In the genomic region with DNA sequence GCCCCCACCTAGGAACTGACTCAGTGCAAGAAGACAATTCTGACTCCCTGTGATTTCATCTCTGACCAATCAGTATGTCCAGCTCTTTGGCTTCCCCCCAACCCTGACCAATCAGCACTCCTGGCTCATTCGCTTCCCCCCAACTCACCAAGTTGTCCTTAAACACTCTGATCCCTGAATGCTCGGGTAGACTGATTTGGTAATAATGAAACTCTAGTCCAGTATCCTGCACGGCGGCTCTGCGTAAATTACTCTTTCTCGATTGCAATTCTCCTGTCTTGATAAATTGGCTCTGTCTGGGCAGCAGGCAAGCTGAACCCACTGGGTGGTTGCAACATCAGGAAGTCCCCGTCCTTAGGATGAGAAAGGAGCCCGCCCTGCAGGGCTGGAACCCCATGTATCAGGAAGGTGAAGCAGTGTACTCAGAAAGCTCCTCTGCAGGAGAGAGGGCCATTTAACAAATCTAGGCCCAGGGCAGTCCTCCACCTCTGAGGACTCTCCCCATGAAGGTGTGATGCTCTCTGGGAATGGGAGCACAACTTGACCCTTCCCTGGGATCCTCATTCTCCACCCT, we compare ENCODE assay signal across 31 cellular contexts. TPM values are rescaled to one million over a fixed set of nuclear protein-coding genes. Genes with fewer than 3 reads are reported as not detected.
DNase-seq lines count a peak whose midpoint lies in the region; ATAC-seq and TF ChIP-seq lines count a peak whose summit lies in the region.
"Had no signal": no experiment of that assay in that cellular context is flagged by ENCODE, and none has a peak within 500 bp of the region (broad histone marks: within the 10 kb centered on the region; RNA-seq: fewer than 3 reads in every experiment).

No MANE protein-coding gene starts in this region.

- H3K36me3 ChIP-seq in spleen (no peaks in the 10 kb centered on the region), thyroid gland (no peaks in the 10 kb centered on the region)
- H3K36me3 ChIP-seq: gastrocnemius medialis, lower lobe of right lung, prostate gland, SJCRH30 had no signal

- peaks cover 6% of the 10 kb centered on the region for H3K9me3 Mint-ChIP-seq in dendritic cell treated with granulocyte-macrophage colony-stimulating factor and Interleukin-4, amounts not matched to agents 40 ng/mL and 50 ng/mL, for 4 days
- H3K9me3 Mint-ChIP-seq in endothelial cell (ENCODE audit: unreplicated experiment): peaks cover 6% of the 10 kb centered on the region
- H3K9me3 Mint-ChIP-seq: activated naive CD4-positive, alpha-beta T cell treated with anti-CD3 and anti-CD28 coated beads, Interleukin-2, amount 10 ng/mL, durations not matched to agents 7 days and 5 days; activated T-cell treated with anti-CD3 and anti-CD28 coated beads, Interleukin-2, amount 50 U/mL, for 4 hours; HFFc6; T-helper 1 cell treated with Interleukin-12 subunit alpha and Interleukin-12 subunit beta and Interleukin-4 antibody, amounts not matched to agents 30 μg/mL and 1 μg/mL, for 36 hours had no signal

- no peak overlapping the region for H3K4me3 Mint-ChIP-seq in dendritic cell treated with granulocyte-macrophage colony-stimulating factor and Interleukin-4, amounts not matched to agents 40 ng/mL and 50 ng/mL, for 4 days
- no peak overlapping the region for H3K4me3 Mint-ChIP-seq in endothelial cell (ENCODE audit: unreplicated experiment)
- H3K4me3 Mint-ChIP-seq: activated naive CD4-positive, alpha-beta T cell treated with anti-CD3 and anti-CD28 coated beads, Interleukin-2, amount 10 ng/mL, durations not matched to agents 7 days and 5 days; activated T-cell treated with anti-CD3 and anti-CD28 coated beads, Interleukin-2, amount 50 U/mL, for 4 hours; HFFc6; stimulated activated memory B cell treated with anti-CD40 and anti-IgM and Interleukin-4, amounts not matched to agents 10 μg/mL and 1 μg/mL and 100 μg/mL, for 72 hours; T-helper 1 cell treated with Interleukin-12 subunit alpha and Interleukin-12 subunit beta and Interleukin-4 antibody, amounts not matched to agents 30 μg/mL and 1 μg/mL, for 36 hours had no signal

- ATAC-seq in left ventricle myocardium superior: no peak
- ATAC-seq: activated T-cell treated with anti-CD3 and anti-CD28 coated beads, Interleukin-2, amount 50 U/mL, for 4 hours; gastrocnemius medialis; lower lobe of right lung; mucosa of descending colon; stimulated activated memory B cell treated with anti-CD40 and anti-IgM and Interleukin-4, amounts not matched to agents 10 μg/mL and 1 μg/mL and 100 μg/mL, for 72 hours had no signal

- H3K27ac ChIP-seq in spleen: no peak overlapping the region
- H3K27ac ChIP-seq in thyroid gland: no peak overlapping the region
- H3K27ac ChIP-seq: dorsolateral prefrontal cortex, gastrocnemius medialis, lower lobe of right lung, prostate gland, SJCRH30, skin epidermis, testis, VCaP had no signal

- H3K36me3 Mint-ChIP-seq in dendritic cell treated with granulocyte-macrophage colony-stimulating factor and Interleukin-4, amounts not matched to agents 40 ng/mL and 50 ng/mL, for 4 days (ENCODE audit: low read depth): peaks cover 5% of the 10 kb centered on the region
- H3K36me3 Mint-ChIP-seq in endothelial cell (ENCODE audit: low read depth, unreplicated experiment): peaks cover 5% of the 10 kb centered on the region
- H3K36me3 Mint-ChIP-seq: activated naive CD4-positive, alpha-beta T cell treated with anti-CD3 and anti-CD28 coated beads, Interleukin-2, amount 10 ng/mL, durations not matched to agents 7 days and 5 days; stimulated activated memory B cell treated with anti-CD40 and anti-IgM and Interleukin-4, amounts not matched to agents 10 μg/mL and 1 μg/mL and 100 μg/mL, for 72 hours had no signal

- H3K27me3 ChIP-seq in spleen (replicated peaks in 1 of 7) (peaks cover 0 to 35% (median 4%) of the 10 kb centered on the region in 7 donors), thyroid gland (no peaks in the 10 kb centered on the region)
- H3K27me3 ChIP-seq: dorsolateral prefrontal cortex, gastrocnemius medialis, SJCRH30, testis had no signal

- H3K4me1 Mint-ChIP-seq in dendritic cell treated with granulocyte-macrophage colony-stimulating factor and Interleukin-4, amounts not matched to agents 40 ng/mL and 50 ng/mL, for 4 days (ENCODE audit: low read depth): peaks cover 47% of the 10 kb centered on the region
- peaks cover 2% of the 10 kb centered on the region for H3K4me1 Mint-ChIP-seq in endothelial cell (ENCODE audit: unreplicated experiment)
- H3K4me1 Mint-ChIP-seq: activated naive CD4-positive, alpha-beta T cell treated with anti-CD3 and anti-CD28 coated beads, Interleukin-2, amount 10 ng/mL, durations not matched to agents 7 days and 5 days; stimulated activated memory B cell treated with anti-CD40 and anti-IgM and Interleukin-4, amounts not matched to agents 10 μg/mL and 1 μg/mL and 100 μg/mL, for 72 hours had no signal

- H3K4me1 ChIP-seq in spleen: peaks cover 0 to 26% (median 8%) of the 10 kb centered on the region in 6 donors
- H3K4me1 ChIP-seq in thyroid gland: peaks cover 8 to 17% of the 10 kb centered on the region in 2 donors
- H3K4me1 ChIP-seq: prostate gland had no signal

- peaks cover 76% of the 10 kb centered on the region for H3K27me3 Mint-ChIP-seq in dendritic cell treated with granulocyte-macrophage colony-stimulating factor and Interleukin-4, amounts not matched to agents 40 ng/mL and 50 ng/mL, for 4 days
- H3K27me3 Mint-ChIP-seq in endothelial cell (ENCODE audit: unreplicated experiment): peaks cover 5% of the 10 kb centered on the region

- H3K4me3 ChIP-seq in spleen (no peak overlapping the region), thyroid gland (replicated peaks in 1 of 3) (no peak overlapping the region)
- H3K4me3 ChIP-seq: dorsolateral prefrontal cortex, gastrocnemius medialis, lower lobe of right lung, mucosa of descending colon, prostate gland, SJCRH30, skin epidermis, testis had no signal

- H3K9me3 ChIP-seq in spleen (peaks cover 0 to 9% (median 0%) of the 10 kb centered on the region in 8 donors), thyroid gland (no peaks in the 10 kb centered on the region)
- H3K9me3 ChIP-seq: gastrocnemius medialis, lower lobe of right lung, mucosa of descending colon, prostate gland, testis had no signal

- H3K27ac Mint-ChIP-seq in dendritic cell treated with granulocyte-macrophage colony-stimulating factor and Interleukin-4, amounts not matched to agents 40 ng/mL and 50 ng/mL, for 4 days: peak overlapping the region; percentile 12
- H3K27ac Mint-ChIP-seq in endothelial cell (ENCODE audit: unreplicated experiment): no peak overlapping the region
- H3K27ac Mint-ChIP-seq: activated naive CD4-positive, alpha-beta T cell treated with anti-CD3 and anti-CD28 coated beads, Interleukin-2, amount 10 ng/mL, durations not matched to agents 7 days and 5 days; HFFc6; stimulated activated memory B cell treated with anti-CD40 and anti-IgM and Interleukin-4, amounts not matched to agents 10 μg/mL and 1 μg/mL and 100 μg/mL, for 72 hours; T-helper 1 cell treated with Interleukin-12 subunit alpha and Interleukin-12 subunit beta and Interleukin-4 antibody, amounts not matched to agents 30 μg/mL and 1 μg/mL, for 36 hours had no signal

- TF ChIP-seq POLR2A in spleen (IDR thresholded peaks at IDR 0.05) (no peak), thyroid gland (IDR thresholded peaks at IDR 0.05) (no peak)

- 50 to 82% (median 60%) methylated on average over 8 of the region's 8 CpGs for WGBS in spleen, 5 donors
- WGBS in thyroid gland, 2 donors: 91 to 96% methylated on average over 8 of the region's 8 CpGs

- TF ChIP-seq CTCF in spleen (IDR thresholded peaks at IDR 0.05 in 8 of 11, conservative IDR thresholded peaks at IDR 0.05 in 3 of 11): no peak
- TF ChIP-seq CTCF in endothelial cell (IDR thresholded peaks at IDR 0.05; ENCODE audit: unreplicated experiment): no peak
- TF ChIP-seq CTCF in thyroid gland (IDR thresholded peaks at IDR 0.05): no peak

- intact Hi-C loops in dendritic cell treated with granulocyte-macrophage colony-stimulating factor and Interleukin-4, amounts not matched to agents 40 ng/mL and 50 ng/mL, for 4 days (cut with micrococcal nuclease): no loop called here
- intact Hi-C loops in spleen (cut with DNase I; ENCODE audit: low total_unique reads) (no loop called here), left ventricle myocardium superior (cut with micrococcal nuclease) (no loop called here), thyroid gland (cut with DNase I) (no loop called here)

- DNase-seq in ELR (ENCODE audit: low read depth): peak; percentile 8
- DNase-seq in NOMO-1 treated with dmso at 0.1 percent for 144 hours (lab: John Stamatoyannopoulos, UW; ENCODE audit: unreplicated experiment): peak; percentile 76
- peak; percentile 61 for DNase-seq in spleen
- DNase-seq in endothelial cell (ENCODE audit: low spot score): no peak
- no peak for DNase-seq in left ventricle myocardium superior
- no peak for DNase-seq in thyroid gland
- DNase-seq: activated naive CD4-positive, alpha-beta T cell treated with anti-CD3 and anti-CD28 coated beads, Interleukin-2, amount 10 ng/mL, durations not matched to agents 7 days and 5 days; activated T-cell treated with anti-CD3 and anti-CD28 coated beads, Interleukin-2, amount 50 U/mL, for 4 hours; DMS53; gastrocnemius medialis; HFFc6; hippocampal formation; Kasumi-1; mucosa of descending colon; NCI-H1105 treated with DMSO at 0.1 percent for 48 hours; NCI-H2081 treated with DMSO at 0.1 percent for 48 hours; stimulated activated CD4-positive, alpha-beta T cell treated with anti-CD3 and anti-CD28 coated beads, Interleukin-2, amount 100 ng/mL, for 24 hours; testis had no signal

RNA-seq across cellular contexts. Expression of gene FCN2, which starts 10.5 kb away (rescaled TPM):
- total RNA-seq in spleen (1 to 10 TPM in 4 of 7 donors, under 1 TPM in 2, not detected in 1; 0.65 to 7.6 (median 1.9) TPM), endothelial cell (ENCODE audit: unreplicated experiment) (not detected), left ventricle myocardium superior (not detected), thyroid gland (10 to 100 TPM in 1 of 4 donors, under 1 TPM in 1, not detected in 2; 0.93 to 16.5 TPM)
- 1 to 10 TPM in 2 of 3 donors, under 1 TPM in 1; 0.38 to 3.7 (median 1.0) TPM for polyA plus RNA-seq in spleen
- total RNA-seq: activated T-cell treated with anti-CD3 and anti-CD28 coated beads, Interleukin-2, amount 50 U/mL, for 4 hours; cardiac septum; epithelial cell of proximal tubule; gastrocnemius medialis; HFFc6; lower lobe of right lung; mucosa of descending colon; SJCRH30 had no signal
- polyA plus RNA-seq: aorta, keratinocyte had no signal

RNA-seq across cellular contexts. Expression of gene FCN1, which starts 26.6 kb away (rescaled TPM):
- total RNA-seq in spleen: 100 to 1,000 TPM in 3 of 7 donors, 10 to 100 TPM in 4; 33.1 to 209 (median 77.5) TPM
- 10 to 100 TPM in 2 of 3 donors, 1 to 10 TPM in 1; 5.2 to 30.0 (median 21.9) TPM for polyA plus RNA-seq in spleen
- not detected for total RNA-seq in endothelial cell (ENCODE audit: unreplicated experiment)
- total RNA-seq in left ventricle myocardium superior: 5.7 TPM
- 1 to 10 TPM in 2 of 4 donors, under 1 TPM in 1, not detected in 1; 0.10 to 2.3 (median 1.1) TPM for total RNA-seq in thyroid gland
- total RNA-seq: activated T-cell treated with anti-CD3 and anti-CD28 coated beads, Interleukin-2, amount 50 U/mL, for 4 hours; epithelial cell of proximal tubule; HFFc6; SJCRH30 had no signal
- polyA plus RNA-seq: keratinocyte had no signal

Comparison
In these comparisons a context has a peak if more than half of its experiments do, and no peak if none do; other contexts are left out.
1. DNase-seq: peak in ELR (single experiment), NOMO-1 treated with dmso at 0.1 percent for 144 hours (single experiment) and spleen (single experiment); none in endothelial cell (single experiment), left ventricle myocardium superior (single experiment) and thyroid gland (0 of 2).